1 cellular context compared by ENCODE assay signal in genomic region chr1:223992456-223993246, GRCh38.
TF ChIP-seq lines count a peak whose summit lies in the region.
"Not testable (repeated sequence)": the region's sequence is repeated elsewhere in the genome, so short reads cannot be mapped to it uniquely, and the experiment has no call there.

No MANE protein-coding gene starts in this region.

TF ChIP-seq in HepG2, 621 proteins besides CTCF, POLR2A, EP300 and RAD21 (continued from another document and continues in another):
- TF ChIP-seq GMEB1 (CRISPR knock-in tag; IDR thresholded peaks at IDR 0.05; ENCODE audit: borderline replicate concordance), result peak; percentile 83
- TF ChIP-seq SAP130 (CRISPR knock-in tag; IDR thresholded peaks at IDR 0.05; ENCODE audit: low read depth), result peak; percentile 71
- TF ChIP-seq MXI1 (IDR thresholded peaks at IDR 0.05; ENCODE audit: borderline replicate concordance, low read depth, low read length), result peak; percentile 14; the same call in 1 of the 3 replicates
- peak; percentile 98 for TF ChIP-seq ZBTB21 (CRISPR knock-in tag; IDR thresholded peaks at IDR 0.05)
- peak; percentile 28; the same call in 1 of the 2 replicates for TF ChIP-seq ARID4A (CRISPR knock-in tag; IDR thresholded peaks at IDR 0.05; ENCODE audit: borderline replicate concordance)
- peak; percentile 45; the same call in 1 of the 2 replicates for TF ChIP-seq SP4 (CRISPR knock-in tag; IDR thresholded peaks at IDR 0.05)
- TF ChIP-seq GATAD1 (CRISPR knock-in tag; IDR thresholded peaks at IDR 0.05), result peak; percentile 91
- peak; percentile 68 for TF ChIP-seq TEAD3 (CRISPR knock-in tag; optimal IDR thresholded peaks at IDR 0.05; ENCODE audit: borderline replicate concordance)
- peak; percentile 59; the same call in 1 of the 2 replicates for TF ChIP-seq SALL1 (CRISPR knock-in tag; IDR thresholded peaks at IDR 0.05)
- peak; percentile 78 for TF ChIP-seq KAT8 (CRISPR knock-in tag; IDR thresholded peaks at IDR 0.05)
- peak; percentile 55 for TF ChIP-seq POLR2G (IDR thresholded peaks at IDR 0.05; ENCODE audit: low read depth, low read length)
- peak; percentile 33; the same call in 1 of the 2 replicates for TF ChIP-seq HBP1 (CRISPR knock-in tag; IDR thresholded peaks at IDR 0.05; ENCODE audit: low read depth)
- 0 out of 2 replicates have a peak, but pooled peaks have one; percentile 42 for TF ChIP-seq HMGXB3 (CRISPR knock-in tag; IDR thresholded peaks at IDR 0.05; ENCODE audit: borderline replicate concordance)
- peak; percentile 68 for TF ChIP-seq PHF8 (CRISPR knock-in tag; IDR thresholded peaks at IDR 0.05)
- peak; percentile 37; the same call in 1 of the 2 replicates for TF ChIP-seq ZNF335 (CRISPR knock-in tag; IDR thresholded peaks at IDR 0.05)
- peak; percentile 43; the same call in 1 of the 2 replicates for TF ChIP-seq IRF2 (CRISPR knock-in tag; IDR thresholded peaks at IDR 0.05)
- peak; percentile 70 for TF ChIP-seq DRAP1 (CRISPR knock-in tag; IDR thresholded peaks at IDR 0.05)
- peak; percentile 78 for TF ChIP-seq ZNF574 (CRISPR knock-in tag; IDR thresholded peaks at IDR 0.05)
- peak; percentile 19; the same call in 1 of the 2 replicates for TF ChIP-seq ZNF350 (CRISPR knock-in tag; IDR thresholded peaks at IDR 0.05; ENCODE audit: borderline replicate concordance, low read depth)
- 0 out of 2 replicates have a peak, but pooled peaks have one; percentile 29 for TF ChIP-seq KLF11 (CRISPR knock-in tag; IDR thresholded peaks at IDR 0.05)
- TF ChIP-seq TAF1 (CRISPR knock-in tag; IDR thresholded peaks at IDR 0.05), result peak; percentile 70
- 0 out of 2 replicates have a peak, but pooled peaks have one; percentile 22 for TF ChIP-seq FOXK1 (CRISPR knock-in tag; IDR thresholded peaks at IDR 0.05; ENCODE audit: borderline replicate concordance, low read depth)
- TF ChIP-seq ZHX2 (IDR thresholded peaks at IDR 0.05; ENCODE audit: low read depth), result peak; percentile 99
- TF ChIP-seq ZHX2 (CRISPR knock-in tag; IDR thresholded peaks at IDR 0.05; ENCODE audit: borderline replicate concordance), result not testable (repeated sequence)
- TF ChIP-seq ZFY (CRISPR knock-in tag; IDR thresholded peaks at IDR 0.05), result peak; percentile 58; the same call in 1 of the 2 replicates
- TF ChIP-seq DMAP1 (CRISPR knock-in tag; IDR thresholded peaks at IDR 0.05), result 0 out of 2 replicates have a peak, but pooled peaks have one; percentile 31
- peak; percentile 69 for TF ChIP-seq PHF20 (CRISPR knock-in tag; IDR thresholded peaks at IDR 0.05)
- 0 out of 2 replicates have a peak, but pooled peaks have one; percentile 35 for TF ChIP-seq TARDBP (CRISPR knock-in tag; IDR thresholded peaks at IDR 0.05)
- TF ChIP-seq NFYB (CRISPR knock-in tag; IDR thresholded peaks at IDR 0.05), result peak; percentile 78
- TF ChIP-seq THAP11 (CRISPR knock-in tag; IDR thresholded peaks at IDR 0.05), result peak; percentile 88
- peak; percentile 67 for TF ChIP-seq ZFX (CRISPR knock-in tag; IDR thresholded peaks at IDR 0.05; ENCODE audit: low read depth)
- TF ChIP-seq KMT2B (CRISPR knock-in tag; IDR thresholded peaks at IDR 0.05), result peak; percentile 60; the same call in 1 of the 2 replicates
- peak; percentile 43; the same call in 1 of the 2 replicates for TF ChIP-seq SP5 (CRISPR knock-in tag; IDR thresholded peaks at IDR 0.05; ENCODE audit: borderline replicate concordance, low read depth)
- TF ChIP-seq ZNF331 (CRISPR knock-in tag; IDR thresholded peaks at IDR 0.05), result 0 out of 2 replicates have a peak, but pooled peaks have one; percentile 39
